ENCODE assay signal across 10 cellular contexts in the genomic region with DNA sequence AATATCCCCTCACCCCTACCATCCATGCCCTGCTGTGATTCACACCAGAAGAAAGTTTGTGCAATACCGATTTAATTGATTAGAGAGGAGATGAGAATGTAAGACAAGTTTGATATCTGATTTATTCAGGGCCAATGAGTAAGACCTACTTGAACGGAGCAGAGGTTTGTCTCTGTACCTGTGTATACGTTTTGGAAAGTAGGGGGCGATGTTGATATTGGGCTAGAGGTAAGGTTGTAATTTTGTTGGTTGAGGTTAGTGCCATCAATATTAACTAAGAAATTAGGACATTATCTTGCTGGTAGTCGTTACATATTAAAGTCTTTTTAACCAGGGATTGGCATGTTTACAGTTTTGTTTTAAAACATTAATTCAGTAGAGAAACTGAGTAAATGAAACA. TPM values are rescaled to one million over a fixed set of nuclear protein-coding genes. Genes with fewer than 3 reads are reported as not detected.
A peak's percentile ranks its signal among the peaks of the same experiment; 100 is the strongest.
DNase-seq lines count a peak whose midpoint lies in the region; ATAC-seq, FAIRE-seq and TF ChIP-seq lines count a peak whose summit lies in the region.
"Had no signal": no experiment of that assay in that cellular context is flagged by ENCODE, and none has a peak within 500 bp of the region (broad histone marks: within the 10 kb centered on the region; RNA-seq: fewer than 3 reads in every experiment).

No MANE protein-coding gene starts in this region.

- TF ChIP-seq EP300 in HepG2 (IDR thresholded peaks at IDR 0.05; ENCODE audit: low read depth in 2 of 2, low read length in 2 of 2): no peak
- TF ChIP-seq EP300 in HepG2 (CRISPR knock-in tag; IDR thresholded peaks at IDR 0.05; ENCODE audit: borderline replicate concordance): no peak

- WGBS in IMR-90 (ENCODE audit: extremely low coverage in 2 of 2, insufficient read length in 1 of 2), 2 experiments: no CpG with 5 or more reads among the region's 5 CpGs
- WGBS in HepG2 (ENCODE audit: low lambda C conversion rate): 71% methylated on average over 5 of the region's 5 CpGs

- H3K14ac ChIP-seq in IMR-90 (replicated peaks; ENCODE audit: low read depth, low read length): no peak overlapping the region

- in situ Hi-C loops in IMR-90 (cut with MboI; ENCODE audit: low sequenced_read_pairs): no loop called here
- in situ Hi-C loops in HepG2 (cut with HindIII; ENCODE audit: extremely low pct_ligation_motif_present, low pct_unique_long_range_greater_than_20kb): no loop called here

- H4K20me1 ChIP-seq in IMR-90 (ENCODE audit: insufficient read depth, low read length) (no peaks in the 10 kb centered on the region), HepG2 (ENCODE audit: insufficient read depth, low read length) (no peaks in the 10 kb centered on the region)

- H2BK15ac ChIP-seq in IMR-90 (ENCODE audit: low read depth, low read length): no peak overlapping the region

- H3K56ac ChIP-seq in IMR-90 (ENCODE audit: extremely low read depth, insufficient read depth, low read length): no peak overlapping the region

- H3K4me3 ChIP-seq in IMR-90 (ENCODE audit: insufficient read depth, low read depth, low read length) (no peak overlapping the region), HepG2 (replicated peaks in 1 of 3; ENCODE audit: insufficient read depth in 1 of 3, low read depth in 2 of 3, low read length in 3 of 3) (no peak overlapping the region), tibial artery (no peak overlapping the region)

- TF ChIP-seq POLR2A in IMR-90 (IDR thresholded peaks at IDR 0.05; ENCODE audit: low read depth, low read length) (no peak), HepG2 (IDR thresholded peaks at IDR 0.05; ENCODE audit: insufficient read depth in 1 of 2, low read depth in 2 of 2, low read length in 2 of 2) (no peak)

- H2BK5ac ChIP-seq in IMR-90 (ENCODE audit: low read depth, low read length, poor library complexity, severe bottlenecking): no peak overlapping the region

- no peak overlapping the region for H3K4me2 ChIP-seq in IMR-90 (ENCODE audit: low read depth, low read length)
- no peak overlapping the region for H3K4me2 ChIP-seq in HepG2 (ENCODE audit: low read depth, low read length)

- no peak overlapping the region for H3K23ac ChIP-seq in IMR-90 (ENCODE audit: low read depth, low read length)

- H2AFZ ChIP-seq in IMR-90 (replicated peaks; ENCODE audit: low read length, poor library complexity) (no peak overlapping the region), HepG2 (ENCODE audit: low read length) (no peak overlapping the region)

- no peaks in the 10 kb centered on the region for H3K4me1 ChIP-seq in IMR-90 (ENCODE audit: control insufficient read depth, insufficient read depth, low read length)
- no peaks in the 10 kb centered on the region for H3K4me1 ChIP-seq in HepG2 (ENCODE audit: insufficient read depth, low read length)
- no peaks in the 10 kb centered on the region for H3K4me1 ChIP-seq in tibial artery

- H3K9me1 ChIP-seq in IMR-90 (ENCODE audit: insufficient read depth, low read length): no peaks in the 10 kb centered on the region

- H4K91ac ChIP-seq in IMR-90 (ENCODE audit: insufficient read depth, low read depth, low read length): no peak overlapping the region

- no peaks in the 10 kb centered on the region for H3K36me3 ChIP-seq in IMR-90 (ENCODE audit: control insufficient read depth, insufficient read depth, low read length)
- no peaks in the 10 kb centered on the region; a peak in 1 of 5 replicates for H3K36me3 ChIP-seq in HepG2 (replicated peaks in 1 of 2; ENCODE audit: control insufficient read depth in 1 of 2, insufficient read depth in 2 of 2, low read length in 2 of 2)
- peaks cover 0 to 11% (median 5%) of the 10 kb centered on the region in 3 donors for H3K36me3 ChIP-seq in tibial artery

- H4K5ac ChIP-seq in IMR-90 (ENCODE audit: low read depth, low read length): no peak overlapping the region

- no peak overlapping the region for H2AK5ac ChIP-seq in IMR-90 (ENCODE audit: low read depth, low read length)

- CTCF ChIA-PET in IMR-90 (lab: Yijun Ruan, JAX): no interaction called here
- CTCF ChIA-PET in HepG2 (lab: Yijun Ruan, JAX; ENCODE audit: low intra/inter-chr PET ratio, low total read pairs): interaction anchor here (1.6 kb wide), 1 partner anchor 140 kb away, joined by 4 read pairs; no protein-coding TSS in a partner anchor

- TF ChIP-seq CTCF in IMR-90 (conservative IDR thresholded peaks at IDR 0.05; ENCODE audit: low read depth, low read length): 0 out of 2 replicates have a peak, but pooled peaks have one; percentile 5
- peak; percentile 57 for TF ChIP-seq CTCF in HepG2 (CRISPR knock-in tag; IDR thresholded peaks at IDR 0.05)
- TF ChIP-seq CTCF in tibial artery (IDR thresholded peaks at IDR 0.05): no peak

- no peak overlapping the region for H2BK20ac ChIP-seq in IMR-90 (ENCODE audit: low read depth, low read length)

- BruUV-seq in IMR-90 (replicated peaks; lab: Mats Ljungman, UMichigan) (no TSS peak), HepG2 (replicated peaks; lab: Mats Ljungman, UMichigan) (no TSS peak)

- H3K9me3 ChIP-seq in IMR-90 (ENCODE audit: control insufficient read depth, insufficient read depth, low read length) (no peaks in the 10 kb centered on the region), HepG2 (ENCODE audit: low read length) (no peaks in the 10 kb centered on the region), tibial artery (no peaks in the 10 kb centered on the region)

- TF ChIP-seq RAD21 in IMR-90 (IDR thresholded peaks at IDR 0.05; ENCODE audit: low read length) (no peak), HepG2 (CRISPR knock-in tag; IDR thresholded peaks at IDR 0.05) (no peak)

- H3K27ac ChIP-seq in IMR-90 (ENCODE audit: insufficient read depth, low read length) (no peak overlapping the region), HepG2 (ENCODE audit: extremely low read length, insufficient read depth, low read length) (no peak overlapping the region), tibial artery (no peak overlapping the region)

- H3K79me1 ChIP-seq in IMR-90 (ENCODE audit: low read depth in 1 of 2, low read length in 2 of 2): no peaks in the 10 kb centered on the region

- H3K18ac ChIP-seq in IMR-90 (ENCODE audit: low read depth, low read length): no peak overlapping the region

- DNase-seq in IMR-90: no peak
- peak; percentile 41 for DNase-seq in amniotic epithelial cell (ENCODE audit: low read depth)
- peak; percentile 15 for DNase-seq in HepG2 (ENCODE audit: low spot score)
- no peak for DNase-seq in activated effector memory CD4-positive, alpha-beta T cell treated with anti-CD3 and anti-CD28 coated beads, Interleukin-2, amount 50 U/mL, for 16 hours
- no peak for DNase-seq in GM19238 (ENCODE audit: insufficient read length, low spot score)
- DNase-seq in SKM-1 (lab: John Stamatoyannopoulos, UW; ENCODE audit: unreplicated experiment): no peak
- DNase-seq in tibial artery: no peak
- DNase-seq: amniotic stem cell, NCI-H1092 treated with DMSO at 0.1 percent for 48 hours had no signal

- H2AK9ac ChIP-seq in IMR-90 (replicated peaks; ENCODE audit: low read depth, low read length, poor library complexity): no peak overlapping the region

- dilution Hi-C loops in IMR-90 (cut with HindIII; ENCODE audit: low sequenced_read_pairs, unreplicated experiment): no loop called here

- H3K9ac ChIP-seq in IMR-90 (ENCODE audit: low read depth, low read length): no peak overlapping the region
- H3K9ac ChIP-seq in HepG2 (ENCODE audit: insufficient read depth, low read depth, low read length): no peak overlapping the region

- H3K27me3 ChIP-seq in IMR-90 (ENCODE audit: control insufficient read depth, insufficient read depth, low read length) (no peaks in the 10 kb centered on the region), HepG2 (ENCODE audit: control insufficient read depth in 1 of 2, insufficient read depth in 2 of 2, low read length in 2 of 2) (no peaks in the 10 kb centered on the region), tibial artery (no peaks in the 10 kb centered on the region)

- no peak overlapping the region for H2BK120ac ChIP-seq in IMR-90 (ENCODE audit: low read depth, low read length)

- H3K79me2 ChIP-seq in HepG2 (ENCODE audit: insufficient read depth, low read length): no peaks in the 10 kb centered on the region

- intact Hi-C loops in IMR-90 (cut with micrococcal nuclease): no loop called here
- intact Hi-C loops in HepG2 (cut with micrococcal nuclease; ENCODE audit: unreplicated experiment): loop anchor here (1.0 kb wide), 1 partner anchor 140 kb away; no protein-coding TSS in a partner anchor
- intact Hi-C loops in tibial artery (cut with DNase I; ENCODE audit: low total_unique reads): no loop called here

- POLR2A ChIA-PET in IMR-90 (lab: Charles Lee; ENCODE audit: unreplicated experiment): no interaction called here
- POLR2A ChIA-PET in HepG2 (lab: Yijun Ruan, JAX): no interaction called here

- no peak for ATAC-seq in IMR-90 (ENCODE audit: low read depth)
- 0 out of 3 replicates have a peak, but pooled peaks have one; percentile 34 for ATAC-seq in HepG2

- H3K4ac ChIP-seq in IMR-90 (ENCODE audit: low read depth, low read length): no peak overlapping the region

- FAIRE-seq in G401.6 (lab: Jason Lieb, UNC) (peak; percentile 17), HepG2 (lab: Jason Lieb, UNC) (no peak)

- H4K8ac ChIP-seq in IMR-90 (ENCODE audit: low read depth in 2 of 2, low read length in 2 of 2): no peak overlapping the region

RNA-seq across cellular contexts. Expression of a gene that starts 20.5 kb away (rescaled TPM):
- 2.2 and 2.3 TPM in 2 replicates for total RNA-seq in IMR-90 (2012; rRNA removed)
- 2.2 and 2.3 TPM in 2 replicates for polyA plus RNA-seq in IMR-90 (2012; rRNA removed)
- 0.34 and 0.81 TPM in 2 replicates for polyA plus RNA-seq in IMR-90 (2012; cell fraction: cytosol; rRNA removed)
- 0.10 and 1.1 TPM in 2 replicates for polyA plus RNA-seq in IMR-90 (2012; cell fraction: nucleus; rRNA removed; ENCODE audit: low replicate concordance)
- 14.6 and 20.1 TPM in 2 replicates for total RNA-seq in HepG2 (2016; rRNA removed; fragmentation: Illumina TruSeq; extraction: Trizol)
- 8.3 and 8.4 TPM in 2 replicates for total RNA-seq in HepG2 (2016; cell fraction: cytosol; rRNA removed; fragmentation: Illumina TruSeq; extraction: Trizol; ENCODE audit: low read depth)
- 13.3 and 19.4 TPM in 2 replicates for total RNA-seq in HepG2 (2016; cell fraction: insoluble cytoplasmic fraction; rRNA removed; fragmentation: Illumina TruSeq; extraction: Trizol)
- total RNA-seq in HepG2 (2016; cell fraction: membrane; rRNA removed; fragmentation: Illumina TruSeq; extraction: Trizol): 6.2 and 7.2 TPM in 2 replicates
- total RNA-seq in HepG2 (2016; cell fraction: nucleus; rRNA removed; fragmentation: Illumina TruSeq; extraction: Trizol): 10.5 and 13.0 TPM in 2 replicates
- polyA plus RNA-seq in HepG2 (2011; rRNA removed): 4.0 and 4.3 TPM in 2 replicates
- polyA plus RNA-seq in HepG2 (2011; cell fraction: cytosol; rRNA removed): 2.2 and 2.4 TPM in 2 replicates
- 1.7 and 2.1 TPM in 2 replicates for polyA plus RNA-seq in HepG2 (2011; cell fraction: nucleus; rRNA removed)
- polyA plus RNA-seq in HepG2 (2012): 3.9 and 5.7 TPM in 2 replicates
- 3.7 and 4.0 TPM in 2 replicates for polyA plus RNA-seq in HepG2 (2016; cell fraction: cytosol; fragmentation: Illumina TruSeq; extraction: Trizol; ENCODE audit: low read depth)
- polyA plus RNA-seq in HepG2 (2016; cell fraction: insoluble cytoplasmic fraction; fragmentation: Illumina TruSeq; extraction: Trizol; ENCODE audit: low read depth): 18.0 and 18.4 TPM in 2 replicates
- polyA plus RNA-seq in HepG2 (2016; cell fraction: membrane; fragmentation: Illumina TruSeq; extraction: Trizol; ENCODE audit: low read depth): 3.9 and 4.5 TPM in 2 replicates
- 7.3 and 8.4 TPM in 2 replicates for polyA plus RNA-seq in HepG2 (2016; cell fraction: nucleus; fragmentation: Illumina TruSeq; extraction: Trizol; ENCODE audit: insufficient read depth, low read depth)
- polyA minus RNA-seq in HepG2 (2011; rRNA and poly(A)+ RNA removed; ENCODE audit: low replicate concordance): 1.3 TPM in 2 replicates
- polyA minus RNA-seq in HepG2 (2011; cell fraction: cytosol; rRNA and poly(A)+ RNA removed): 2.2 and 3.0 TPM in 2 replicates
- polyA minus RNA-seq in HepG2 (2011; cell fraction: nucleus; rRNA and poly(A)+ RNA removed): 11.1 and 17.3 TPM in 2 replicates

RNA-seq across cellular contexts. Expression of a gene that starts 20.7 kb away (rescaled TPM):
- total RNA-seq in IMR-90 (2012; rRNA removed) (18.3 and 26.4 TPM in 2 replicates), HepG2 (2016; rRNA removed; fragmentation: Illumina TruSeq; extraction: Trizol) (41.4 and 44.8 TPM in 2 replicates)
- polyA plus RNA-seq in IMR-90 (2012; rRNA removed) (9.7 and 13.5 TPM in 2 replicates), HepG2 (2011; rRNA removed) (17.8 and 18.0 TPM in 2 replicates)
- 1.5 and 2.4 TPM in 2 replicates for polyA plus RNA-seq in IMR-90 (2012; cell fraction: cytosol; rRNA removed)
- polyA plus RNA-seq in IMR-90 (2012; cell fraction: nucleus; rRNA removed; ENCODE audit: low replicate concordance): 5.2 and 49.2 TPM in 2 replicates
- total RNA-seq in HepG2 (2016; cell fraction: cytosol; rRNA removed; fragmentation: Illumina TruSeq; extraction: Trizol; ENCODE audit: low read depth): 6.9 and 7.0 TPM in 2 replicates
- 40.8 and 41.7 TPM in 2 replicates for total RNA-seq in HepG2 (2016; cell fraction: insoluble cytoplasmic fraction; rRNA removed; fragmentation: Illumina TruSeq; extraction: Trizol)
- 19.8 and 21.8 TPM in 2 replicates for total RNA-seq in HepG2 (2016; cell fraction: membrane; rRNA removed; fragmentation: Illumina TruSeq; extraction: Trizol)
- 61.0 and 62.0 TPM in 2 replicates for total RNA-seq in HepG2 (2016; cell fraction: nucleus; rRNA removed; fragmentation: Illumina TruSeq; extraction: Trizol)
- polyA plus RNA-seq in HepG2 (2011; cell fraction: cytosol; rRNA removed): 6.0 and 9.6 TPM in 2 replicates
- polyA plus RNA-seq in HepG2 (2011; cell fraction: nucleus; rRNA removed): 25.7 and 30.7 TPM in 2 replicates
- 21.3 and 24.3 TPM in 2 replicates for polyA plus RNA-seq in HepG2 (2012)
- 4.7 and 5.4 TPM in 2 replicates for polyA plus RNA-seq in HepG2 (2016; cell fraction: cytosol; fragmentation: Illumina TruSeq; extraction: Trizol; ENCODE audit: low read depth)
- polyA plus RNA-seq in HepG2 (2016; cell fraction: insoluble cytoplasmic fraction; fragmentation: Illumina TruSeq; extraction: Trizol; ENCODE audit: low read depth): 34.1 and 35.8 TPM in 2 replicates
- polyA plus RNA-seq in HepG2 (2016; cell fraction: membrane; fragmentation: Illumina TruSeq; extraction: Trizol; ENCODE audit: low read depth): 9.6 and 11.8 TPM in 2 replicates
- polyA plus RNA-seq in HepG2 (2016; cell fraction: nucleus; fragmentation: Illumina TruSeq; extraction: Trizol; ENCODE audit: insufficient read depth, low read depth): 78.3 and 84.4 TPM in 2 replicates
- 6.6 and 18.4 TPM in 2 replicates for polyA minus RNA-seq in HepG2 (2011; rRNA and poly(A)+ RNA removed; ENCODE audit: low replicate concordance)
- polyA minus RNA-seq in HepG2 (2011; cell fraction: cytosol; rRNA and poly(A)+ RNA removed): 7.0 and 9.5 TPM in 2 replicates
- 50.0 and 58.7 TPM in 2 replicates for polyA minus RNA-seq in HepG2 (2011; cell fraction: nucleus; rRNA and poly(A)+ RNA removed)

RNA-seq across cellular contexts. Expression of a gene that starts 38.6 kb away (rescaled TPM):
- under 0.01 and 0.18 TPM in 2 replicates for total RNA-seq in IMR-90 (2012; rRNA removed)
- 0.07 and 0.31 TPM in 2 replicates for polyA plus RNA-seq in IMR-90 (2012; rRNA removed)
- polyA plus RNA-seq in IMR-90 (2012; cell fraction: cytosol; rRNA removed): 0.01 and 0.04 TPM in 2 replicates
- polyA plus RNA-seq in IMR-90 (2012; cell fraction: nucleus; rRNA removed; ENCODE audit: low replicate concordance): 0.46 and 2.2 TPM in 2 replicates
- 0.41 and 1.0 TPM in 2 replicates for total RNA-seq in HepG2 (2016; rRNA removed; fragmentation: Illumina TruSeq; extraction: Trizol)
- 0.35 and 0.40 TPM in 2 replicates for total RNA-seq in HepG2 (2016; cell fraction: cytosol; rRNA removed; fragmentation: Illumina TruSeq; extraction: Trizol; ENCODE audit: low read depth)
- 0.22 and 1.1 TPM in 2 replicates for total RNA-seq in HepG2 (2016; cell fraction: insoluble cytoplasmic fraction; rRNA removed; fragmentation: Illumina TruSeq; extraction: Trizol)
- 0.48 and 0.53 TPM in 2 replicates for total RNA-seq in HepG2 (2016; cell fraction: membrane; rRNA removed; fragmentation: Illumina TruSeq; extraction: Trizol)
- 2.4 and 3.6 TPM in 2 replicates for total RNA-seq in HepG2 (2016; cell fraction: nucleus; rRNA removed; fragmentation: Illumina TruSeq; extraction: Trizol)
- polyA plus RNA-seq in HepG2 (2011; rRNA removed): 0.63 and 1.4 TPM in 2 replicates
- 0.10 and 0.12 TPM in 2 replicates for polyA plus RNA-seq in HepG2 (2011; cell fraction: cytosol; rRNA removed)
- polyA plus RNA-seq in HepG2 (2011; cell fraction: nucleus; rRNA removed): 3.2 and 4.4 TPM in 2 replicates
- 0.27 and 0.40 TPM in 2 replicates for polyA plus RNA-seq in HepG2 (2012)
- 0.07 and 0.24 TPM in 2 replicates for polyA plus RNA-seq in HepG2 (2016; cell fraction: cytosol; fragmentation: Illumina TruSeq; extraction: Trizol; ENCODE audit: low read depth)
- polyA plus RNA-seq in HepG2 (2016; cell fraction: insoluble cytoplasmic fraction; fragmentation: Illumina TruSeq; extraction: Trizol; ENCODE audit: low read depth): 0.34 and 0.71 TPM in 2 replicates
- 0.11 and 0.24 TPM in 2 replicates for polyA plus RNA-seq in HepG2 (2016; cell fraction: membrane; fragmentation: Illumina TruSeq; extraction: Trizol; ENCODE audit: low read depth)
- polyA plus RNA-seq in HepG2 (2016; cell fraction: nucleus; fragmentation: Illumina TruSeq; extraction: Trizol; ENCODE audit: insufficient read depth, low read depth): 2.6 and 3.3 TPM in 2 replicates
- polyA minus RNA-seq in HepG2 (2011; rRNA and poly(A)+ RNA removed; ENCODE audit: low replicate concordance): 0.30 and 1.3 TPM in 2 replicates
- polyA minus RNA-seq in HepG2 (2011; cell fraction: cytosol; rRNA and poly(A)+ RNA removed): not detected in 2 replicates
- polyA minus RNA-seq in HepG2 (2011; cell fraction: nucleus; rRNA and poly(A)+ RNA removed): 2.5 and 8.4 TPM in 2 replicates

Comparison
In these comparisons a context has a peak if more than half of its experiments do, and no peak if none do; other contexts are left out.
1. DNase-seq: peak in amniotic epithelial cell (single experiment) and HepG2 (single experiment); none in IMR-90 (single experiment), activated effector memory CD4-positive, alpha-beta T cell treated with anti-CD3 and anti-CD28 coated beads, Interleukin-2, amount 50 U/mL, for 16 hours (single experiment), GM19238 (single experiment), SKM-1 (single experiment) and tibial artery (0 of 2).
2. CTCF ChIP-seq: peak in IMR-90 (single experiment) and HepG2 (single experiment); none in tibial artery (0 of 2).